Comparison of ENCODE assay signal across 9 cellular contexts in genomic region chr2:201208563-201209252, GRCh38. TPM values are rescaled to one million over a fixed set of nuclear protein-coding genes. Genes with fewer than 3 reads are reported as not detected.
DNase-seq lines count a peak whose midpoint lies in the region; ATAC-seq and TF ChIP-seq lines count a peak whose summit lies in the region.
"Had no signal": no experiment of that assay in that cellular context is flagged by ENCODE, and none has a peak within 500 bp of the region (broad histone marks: within the 10 kb centered on the region; RNA-seq: fewer than 3 reads in every experiment).

No MANE protein-coding gene starts in this region.

- no peak for TF ChIP-seq CTCF in GM12865 (IDR thresholded peaks at IDR 0.05; ENCODE audit: insufficient read depth, low read depth, low read length, missing control alignments)
- TF ChIP-seq CTCF in ovary (IDR thresholded peaks at IDR 0.05) = no peak

- H2AFZ ChIP-seq in GM23248 = no peak overlapping the region

- intact Hi-C loops in ovary (cut with DNase I) = no loop called here

- no peaks in the 10 kb centered on the region for H3K9me3 Mint-ChIP-seq in effector memory CD8-positive, alpha-beta T cell
- H3K9me3 Mint-ChIP-seq: T-helper 2 cell treated with Interferon-gamma antibody and Interleukin-4, amounts not matched to agents 5 μg/mL and 100 μg/mL, for 36 hours had no signal

- H3K36me3 Mint-ChIP-seq in effector memory CD8-positive, alpha-beta T cell (ENCODE audit: insufficient read depth) = peaks cover 9% of the 10 kb centered on the region

- no peak overlapping the region for H3K27ac ChIP-seq in GM23248
- H3K27ac ChIP-seq in ovary = no peak overlapping the region

- peaks cover 6 to 10% of the 10 kb centered on the region in 2 donors for H3K4me1 Mint-ChIP-seq in effector memory CD8-positive, alpha-beta T cell (ENCODE audit: low read depth in 2 of 2)

- H3K27me3 ChIP-seq in GM23248 (replicated peaks; ENCODE audit: insufficient read depth) (no peaks in the 10 kb centered on the region), ovary (no peaks in the 10 kb centered on the region)

- H3K4me3 Mint-ChIP-seq in effector memory CD8-positive, alpha-beta T cell = no peak overlapping the region
- H3K4me3 Mint-ChIP-seq: T-helper 2 cell treated with Interferon-gamma antibody and Interleukin-4, amounts not matched to agents 5 μg/mL and 100 μg/mL, for 36 hours had no signal

- no peaks in the 10 kb centered on the region for H3K27me3 Mint-ChIP-seq in effector memory CD8-positive, alpha-beta T cell

- no peaks in the 10 kb centered on the region for H3K9me2 ChIP-seq in GM23248 (ENCODE audit: insufficient read depth)

- no peaks in the 10 kb centered on the region for H3K79me2 ChIP-seq in GM23248 (ENCODE audit: insufficient read depth)

- no peak overlapping the region for H3K9ac ChIP-seq in GM23248

- H3K27ac Mint-ChIP-seq in effector memory CD8-positive, alpha-beta T cell = peak overlapping the region in 1 of 2 donors; percentile 21
- H3K27ac Mint-ChIP-seq: T-helper 2 cell treated with Interferon-gamma antibody and Interleukin-4, amounts not matched to agents 5 μg/mL and 100 μg/mL, for 36 hours had no signal

- TF ChIP-seq EP300 in ovary (IDR thresholded peaks at IDR 0.05) = no peak

- in situ Hi-C loops in GM23248 (cut with MboI) = no loop called here

- TF ChIP-seq POLR2A in ovary (IDR thresholded peaks at IDR 0.05) = no peak

- WGBS in GM23248 (ENCODE audit: low coverage in 1 of 2, low lambda C conversion rate in 2 of 2, missing lambda C conversion rate in 2 of 2), 2 experiments = 91 to 94% methylated on average over 12 of the region's 12 CpGs
- 92 to 95% (median 93%) methylated on average over 12 of the region's 12 CpGs for WGBS in ovary, 3 donors

- ATAC-seq in GM21447 (IDR thresholded peaks at IDR 0.05; ENCODE audit: unreplicated experiment) (peak; percentile 69), HG03439 (IDR thresholded peaks at IDR 0.05; ENCODE audit: unreplicated experiment) (peak; percentile 75)
- ATAC-seq in effector memory CD8-positive, alpha-beta T cell (replicated peaks) = peak; percentile 19

- no peaks in the 10 kb centered on the region for H3K36me3 ChIP-seq in GM23248 (ENCODE audit: low read depth)
- H3K36me3 ChIP-seq in ovary = no peaks in the 10 kb centered on the region

- H4K20me1 ChIP-seq in GM23248 (ENCODE audit: insufficient read depth) = no peaks in the 10 kb centered on the region

- no peaks in the 10 kb centered on the region for H3K9me3 ChIP-seq in GM23248 (ENCODE audit: low read depth)
- no peaks in the 10 kb centered on the region for H3K9me3 ChIP-seq in ovary

- H3K4me3 ChIP-seq in GM12865 (ENCODE audit: low read depth, low read length) = no peak overlapping the region
- no peak overlapping the region for H3K4me3 ChIP-seq in GM23248
- H3K4me3 ChIP-seq in ovary = no peak overlapping the region

- peaks cover 21% of the 10 kb centered on the region for H3F3A ChIP-seq in GM23248 (ENCODE audit: insufficient read depth)

- no peak overlapping the region for H3K4me2 ChIP-seq in GM23248 (ENCODE audit: unreplicated experiment)

- H3K4me1 ChIP-seq in GM23248 (ENCODE audit: insufficient read depth) (peaks cover 23% of the 10 kb centered on the region), ovary (ENCODE audit: insufficient read depth) (no peaks in the 10 kb centered on the region)

- peak; percentile 59 for DNase-seq in GM12865 (ENCODE audit: low read depth)
- no peak for DNase-seq in effector memory CD8-positive, alpha-beta T cell
- DNase-seq in cerebellar nuclear complex (lab: John Stamatoyannopoulos, UW) = no peak
- no peak for DNase-seq in stimulated activated CD4-positive, alpha-beta T cell treated with anti-CD3 and anti-CD28 coated beads, Interleukin-4, amount 100 ng/mL, for 4 hours
- no peak for DNase-seq in GM23248
- no peak for DNase-seq in ovary

RNA-seq across cellular contexts. Expression of gene CASP10, which starts 25.8 kb away (rescaled TPM):
- total RNA-seq in GM23248 (2014; rRNA removed; shearing (Covaris generic)) = 5.1 and 5.2 TPM in 2 replicates
- 2.8 and 2.9 TPM in 2 replicates for polyA plus RNA-seq in GM23248 (2016; fragmentation: Nextera tagmentation; extraction: Ambion mirVana)
- total RNA-seq in ovary = 10 to 100 TPM in 1 of 7 donors, 1 to 10 TPM in 6; 2.1 to 19.0 (median 3.8) TPM
- polyA plus RNA-seq in ovary = 1 to 10 TPM; 2.4 to 7.8 TPM

RNA-seq across cellular contexts. Expression of gene CASP8, which starts 51.6 kb away (rescaled TPM):
- 13.9 and 20.8 TPM in 2 replicates for total RNA-seq in GM23248 (2014; rRNA removed; shearing (Covaris generic))
- 11.7 and 12.2 TPM in 2 replicates for polyA plus RNA-seq in GM23248 (2016; fragmentation: Nextera tagmentation; extraction: Ambion mirVana)
- total RNA-seq in ovary = 10 to 100 TPM in 5 of 7 donors, 1 to 10 TPM in 2; 8.4 to 17.0 (median 12.6) TPM
- 10 to 100 TPM in 1 of 2 donors, 1 to 10 TPM in 1; 6.7 to 20.2 TPM for polyA plus RNA-seq in ovary

Comparison
In these comparisons a context has a peak if more than half of its experiments do, and no peak if none do; other contexts are left out.
1. ATAC-seq: peak in every context shown above with its lines; median percentile 75 in HG03439; 69 in GM21447; 19 in effector memory CD8-positive, alpha-beta T cell.